Comparison of ENCODE assay signal across 8 cellular contexts in the genomic region with DNA sequence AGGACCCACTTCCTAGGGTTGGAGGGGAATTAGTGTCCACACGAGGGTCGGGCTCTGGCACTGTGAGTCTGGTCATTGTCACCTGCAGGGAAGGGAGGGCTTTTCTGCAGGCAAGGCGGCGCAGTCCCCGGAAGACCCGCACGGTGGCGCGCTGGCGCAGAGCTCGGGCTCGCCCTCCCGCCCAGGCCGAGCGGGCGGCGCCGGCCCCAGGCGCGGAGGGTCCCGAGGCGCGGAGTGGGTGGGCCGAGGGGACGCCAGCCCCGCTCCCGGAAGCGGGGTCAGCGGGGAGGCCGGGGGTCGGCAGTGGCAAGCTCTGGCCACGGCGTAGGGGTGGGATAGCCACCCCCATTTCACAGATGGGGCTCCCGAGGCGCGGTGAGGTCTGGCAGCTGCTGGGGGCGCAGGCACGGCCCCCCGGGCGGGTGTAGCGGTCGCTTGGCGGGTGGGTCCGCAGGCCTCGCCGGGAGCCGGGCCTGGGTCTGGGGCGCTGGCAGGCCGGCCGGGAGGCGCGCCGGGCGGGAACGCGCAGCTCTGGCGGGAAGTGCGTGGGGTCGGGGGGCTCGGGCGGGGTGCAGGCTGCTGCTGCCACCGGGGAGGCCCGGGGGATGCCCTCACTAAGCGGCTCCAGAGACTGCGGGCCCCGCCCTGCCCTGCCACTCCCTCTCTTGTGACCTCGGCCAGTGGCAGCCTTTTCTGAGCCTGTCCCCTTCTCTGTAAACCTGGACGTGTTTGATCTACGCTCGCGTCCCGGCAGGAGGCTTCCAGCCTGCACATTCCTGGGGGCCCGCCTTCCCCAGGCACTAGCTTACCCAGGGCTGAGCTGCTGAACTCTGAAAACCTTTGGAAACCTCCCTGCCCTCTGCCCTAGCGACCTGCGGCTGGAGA. TPM values are rescaled to one million over a fixed set of nuclear protein-coding genes. Genes with fewer than 3 reads are reported as not detected.
A peak's percentile ranks its signal among the peaks of the same experiment; 100 is the strongest.
DNase-seq lines count a peak whose midpoint lies in the region; ATAC-seq and TF ChIP-seq lines count a peak whose summit lies in the region.

No MANE protein-coding gene starts in this region.

- WGBS in lung, 2 donors: 5 to 7% methylated on average over 67 to 75 of the region's 75 CpGs

- no peaks in the 10 kb centered on the region for H3K4me1 Mint-ChIP-seq in CD8-positive, alpha-beta T cell (ENCODE audit: low read depth)

- H3K36me3 Mint-ChIP-seq in CD8-positive, alpha-beta T cell: no peaks in the 10 kb centered on the region

- H3K27me3 Mint-ChIP-seq in CD8-positive, alpha-beta T cell (ENCODE audit: low read depth): peaks cover 37% of the 10 kb centered on the region

- DNase-seq in CD8-positive, alpha-beta T cell: peak; percentile 39 to 77 (median 58)
- DNase-seq in NCI-H1417 treated with DMSO at 0.1 percent for 48 hours (lab: John Stamatoyannopoulos, UW): peak; percentile 11
- peak; percentile 71 for DNase-seq in activated CD4-positive, alpha-beta T cell treated with anti-CD3 and anti-CD28 coated beads, Interleukin-2, amount 50 U/mL, for 1 hour
- peak; percentile 90 for DNase-seq in ecto neural progenitor cell (ENCODE audit: low spot score)
- DNase-seq in lung (ENCODE audit: low spot score): peak; percentile 65
- DNase-seq in stimulated activated CD8-positive, alpha-beta memory T cell treated with anti-CD3 and anti-CD28 coated beads, Interleukin-12 subunit alpha, Interleukin-12 subunit beta, amount 100 ng/mL, for 24 hours (ENCODE audit: extremely low read depth): peak; percentile 17

- intact Hi-C loops in CD8-positive, alpha-beta T cell (cut with DNase I, micrococcal nuclease): loop anchor here in 1 of 2 experiments (1.0 kb wide), 1 partner anchor 155 kb away; no protein-coding TSS in a partner anchor

- no peaks in the 10 kb centered on the region for H3K9me3 ChIP-seq in CD8-positive, alpha-beta T cell (ENCODE audit: low read length)
- H3K9me3 ChIP-seq in lung (ENCODE audit: control insufficient read depth in 2 of 2, insufficient read depth in 1 of 2, low read length in 1 of 2): no peaks in the 10 kb centered on the region

- H3K27me3 ChIP-seq in CD8-positive, alpha-beta T cell (ENCODE audit: insufficient read depth, low read length): no peaks in the 10 kb centered on the region
- H3K27me3 ChIP-seq in lung (ENCODE audit: control insufficient read depth, insufficient read depth): no peaks in the 10 kb centered on the region

- peak; percentile 93 for ATAC-seq in CD8-positive, alpha-beta T cell
- ATAC-seq in GM21723 (IDR thresholded peaks at IDR 0.05; ENCODE audit: unreplicated experiment) (peak; percentile 65), lung (ENCODE audit: insufficient read depth, low FRiP score) (peak; percentile 81), HG02571 (IDR thresholded peaks at IDR 0.05; ENCODE audit: unreplicated experiment) (no peak)

- H3K27ac ChIP-seq in CD8-positive, alpha-beta T cell (ENCODE audit: low read depth, low read length): no peak overlapping the region
- peak overlapping the region in 1 of 2 donors; percentile 43 for H3K27ac ChIP-seq in lung (ENCODE audit: low read depth in 1 of 2, low read length in 1 of 2)

- TF ChIP-seq CTCF in CD8-positive, alpha-beta T cell (IDR thresholded peaks at IDR 0.05): peak; percentile 70
- peak; percentile 61 for TF ChIP-seq CTCF in lung (IDR thresholded peaks at IDR 0.05; ENCODE audit: control extremely low read depth, extremely low read depth)

- no peaks in the 10 kb centered on the region for H3K36me3 ChIP-seq in CD8-positive, alpha-beta T cell (ENCODE audit: insufficient read depth, low read length)
- no peaks in the 10 kb centered on the region for H3K36me3 ChIP-seq in lung (ENCODE audit: control insufficient read depth in 2 of 2, insufficient read depth in 2 of 2, low read length in 2 of 2)

- no peaks in the 10 kb centered on the region for H3K9me3 Mint-ChIP-seq in CD8-positive, alpha-beta T cell

- H3K4me3 ChIP-seq in CD8-positive, alpha-beta T cell (ENCODE audit: low read depth, low read length): no peak overlapping the region
- H3K4me3 ChIP-seq in lung: peak overlapping the region; percentile 25

- H3K4me3 Mint-ChIP-seq in CD8-positive, alpha-beta T cell: peak overlapping the region; percentile 57

- CTCF ChIA-PET in CD8-positive, alpha-beta T cell (lab: Charles Lee): interaction anchor here (0.8 to 3.0 kb wide), 12 partner anchors 9 to 218 kb away, joined by 3 to 29 read pairs (median 8); no protein-coding TSS in a partner anchor

- POLR2A ChIA-PET in CD8-positive, alpha-beta T cell (lab: Charles Lee): no interaction called here

- no peaks in the 10 kb centered on the region for H3K4me1 ChIP-seq in CD8-positive, alpha-beta T cell (ENCODE audit: insufficient read depth, low read length)
- peaks cover 0 to 23% of the 10 kb centered on the region in 2 donors for H3K4me1 ChIP-seq in lung (ENCODE audit: control insufficient read depth in 2 of 2, insufficient read depth in 2 of 2, low read length in 2 of 2)

- H3K27ac Mint-ChIP-seq in CD8-positive, alpha-beta T cell: no peak overlapping the region

RNA-seq across cellular contexts. Expression of a gene that starts 46.1 kb away (rescaled TPM):
- total RNA-seq in CD8-positive, alpha-beta T cell: under 1 TPM; 0.19 to 0.30 TPM
- total RNA-seq in lung: 1 to 10 TPM; 1.7 to 2.5 TPM
- 1 to 10 TPM in 1 of 2 donors, under 1 TPM in 1; 0.33 to 1.0 TPM for polyA plus RNA-seq in lung

Comparison
In these comparisons a context has a peak if more than half of its experiments do, and no peak if none do; other contexts are left out.
1. DNase-seq: peak in every context shown above with its lines; median percentile 90 in ecto neural progenitor cell; 71 in activated CD4-positive, alpha-beta T cell treated with anti-CD3 and anti-CD28 coated beads, Interleukin-2, amount 50 U/mL, for 1 hour; 65 in lung; 58 in CD8-positive, alpha-beta T cell; 17 in stimulated activated CD8-positive, alpha-beta memory T cell treated with anti-CD3 and anti-CD28 coated beads, Interleukin-12 subunit alpha, Interleukin-12 subunit beta, amount 100 ng/mL, for 24 hours; 11 in NCI-H1417 treated with DMSO at 0.1 percent for 48 hours.